In the genomic region with DNA sequence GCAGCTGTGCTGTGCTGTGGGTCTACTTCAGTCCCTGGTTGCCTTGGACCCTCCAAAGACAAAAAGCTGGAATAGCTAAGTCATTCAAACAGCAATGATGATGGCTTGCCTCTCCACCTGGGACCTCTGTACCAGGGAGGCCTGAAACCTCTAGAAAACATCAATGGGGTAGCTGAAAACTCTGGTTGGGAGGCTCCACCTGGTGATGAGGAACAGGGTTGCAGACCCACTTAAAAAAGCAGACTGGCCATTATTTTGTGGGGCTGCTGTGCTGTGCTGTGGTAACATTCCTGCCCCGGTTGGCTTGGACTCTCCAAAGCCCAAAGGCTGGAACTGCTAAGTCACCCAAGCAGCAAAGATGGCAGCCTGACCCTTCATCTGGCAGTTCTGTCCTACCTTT, we compare ENCODE assay signal across 1 cellular context.
TF ChIP-seq lines count a peak whose summit lies in the region.

No MANE protein-coding gene starts in this region.

TF ChIP-seq in GM23338, 12 proteins besides CTCF, POLR2A, EP300 and RAD21 (continued from another document):
- TF ChIP-seq, protein P1, sequence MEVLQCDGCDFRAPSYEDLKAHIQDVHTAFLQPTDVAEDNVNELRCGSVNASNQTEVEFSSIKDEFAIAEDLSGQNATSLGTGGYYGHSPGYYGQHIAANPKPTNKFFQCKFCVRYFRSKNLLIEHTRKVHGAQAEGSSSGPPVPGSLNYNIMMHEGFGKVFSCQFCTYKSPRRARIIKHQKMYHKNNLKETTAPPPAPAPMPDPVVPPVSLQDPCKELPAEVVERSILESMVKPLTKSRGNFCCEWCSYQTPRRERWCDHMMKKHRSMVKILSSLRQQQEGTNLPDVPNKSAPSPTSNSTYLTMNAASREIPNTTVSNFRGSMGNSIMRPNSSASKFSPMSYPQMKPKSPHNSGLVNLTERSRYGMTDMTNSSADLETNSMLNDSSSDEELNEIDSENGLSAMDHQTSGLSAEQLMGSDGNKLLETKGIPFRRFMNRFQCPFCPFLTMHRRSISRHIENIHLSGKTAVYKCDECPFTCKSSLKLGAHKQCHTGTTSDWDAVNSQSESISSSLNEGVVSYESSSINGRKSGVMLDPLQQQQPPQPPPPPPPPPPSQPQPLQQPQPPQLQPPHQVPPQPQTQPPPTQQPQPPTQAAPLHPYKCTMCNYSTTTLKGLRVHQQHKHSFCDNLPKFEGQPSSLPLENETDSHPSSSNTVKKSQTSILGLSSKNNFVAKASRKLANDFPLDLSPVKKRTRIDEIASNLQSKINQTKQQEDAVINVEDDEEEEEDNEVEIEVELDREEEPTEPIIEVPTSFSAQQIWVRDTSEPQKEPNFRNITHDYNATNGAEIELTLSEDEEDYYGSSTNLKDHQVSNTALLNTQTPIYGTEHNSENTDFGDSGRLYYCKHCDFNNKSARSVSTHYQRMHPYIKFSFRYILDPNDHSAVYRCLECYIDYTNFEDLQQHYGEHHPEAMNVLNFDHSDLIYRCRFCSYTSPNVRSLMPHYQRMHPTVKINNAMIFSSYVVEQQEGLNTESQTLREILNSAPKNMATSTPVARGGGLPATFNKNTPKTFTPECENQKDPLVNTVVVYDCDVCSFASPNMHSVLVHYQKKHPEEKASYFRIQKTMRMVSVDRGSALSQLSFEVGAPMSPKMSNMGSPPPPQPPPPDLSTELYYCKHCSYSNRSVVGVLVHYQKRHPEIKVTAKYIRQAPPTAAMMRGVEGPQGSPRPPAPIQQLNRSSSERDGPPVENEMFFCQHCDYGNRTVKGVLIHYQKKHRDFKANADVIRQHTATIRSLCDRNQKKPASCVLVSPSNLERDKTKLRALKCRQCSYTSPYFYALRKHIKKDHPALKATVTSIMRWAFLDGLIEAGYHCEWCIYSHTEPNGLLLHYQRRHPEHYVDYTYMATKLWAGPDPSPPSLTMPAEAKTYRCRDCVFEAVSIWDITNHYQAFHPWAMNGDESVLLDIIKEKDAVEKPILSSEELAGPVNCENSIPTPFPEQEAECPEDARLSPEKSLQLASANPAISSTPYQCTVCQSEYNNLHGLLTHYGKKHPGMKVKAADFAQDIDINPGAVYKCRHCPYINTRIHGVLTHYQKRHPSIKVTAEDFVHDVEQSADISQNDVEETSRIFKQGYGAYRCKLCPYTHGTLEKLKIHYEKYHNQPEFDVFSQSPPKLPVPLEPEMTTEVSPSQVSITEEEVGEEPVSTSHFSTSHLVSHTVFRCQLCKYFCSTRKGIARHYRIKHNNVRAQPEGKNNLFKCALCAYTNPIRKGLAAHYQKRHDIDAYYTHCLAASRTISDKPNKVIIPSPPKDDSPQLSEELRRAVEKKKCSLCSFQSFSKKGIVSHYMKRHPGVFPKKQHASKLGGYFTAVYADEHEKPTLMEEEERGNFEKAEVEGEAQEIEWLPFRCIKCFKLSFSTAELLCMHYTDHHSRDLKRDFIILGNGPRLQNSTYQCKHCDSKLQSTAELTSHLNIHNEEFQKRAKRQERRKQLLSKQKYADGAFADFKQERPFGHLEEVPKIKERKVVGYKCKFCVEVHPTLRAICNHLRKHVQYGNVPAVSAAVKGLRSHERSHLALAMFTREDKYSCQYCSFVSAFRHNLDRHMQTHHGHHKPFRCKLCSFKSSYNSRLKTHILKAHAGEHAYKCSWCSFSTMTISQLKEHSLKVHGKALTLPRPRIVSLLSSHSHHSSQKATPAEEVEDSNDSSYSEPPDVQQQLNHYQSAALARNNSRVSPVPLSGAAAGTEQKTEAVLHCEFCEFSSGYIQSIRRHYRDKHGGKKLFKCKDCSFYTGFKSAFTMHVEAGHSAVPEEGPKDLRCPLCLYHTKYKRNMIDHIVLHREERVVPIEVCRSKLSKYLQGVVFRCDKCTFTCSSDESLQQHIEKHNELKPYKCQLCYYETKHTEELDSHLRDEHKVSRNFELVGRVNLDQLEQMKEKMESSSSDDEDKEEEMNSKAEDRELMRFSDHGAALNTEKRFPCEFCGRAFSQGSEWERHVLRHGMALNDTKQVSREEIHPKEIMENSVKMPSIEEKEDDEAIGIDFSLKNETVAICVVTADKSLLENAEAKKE (CRISPR knock-in tag; IDR thresholded peaks at IDR 0.05) = no peak
- TF ChIP-seq EZH2 (IDR thresholded peaks at IDR 0.05; ENCODE audit: low read depth, unreplicated experiment) (no peak), JUNB (IDR thresholded peaks at IDR 0.05; ENCODE audit: unreplicated experiment) (no peak), POLR2AphosphoS5 (IDR thresholded peaks at IDR 0.05; ENCODE audit: low read depth) (no peak), EZH2phosphoT487 (IDR thresholded peaks at IDR 0.05; ENCODE audit: unreplicated experiment) (no peak), ZNF331 (CRISPR knock-in tag; IDR thresholded peaks at IDR 0.05; ENCODE audit: low read depth) (no peak), STAT1 (IDR thresholded peaks at IDR 0.05; ENCODE audit: unreplicated experiment) (no peak)
- TF ChIP-seq, protein P2, sequence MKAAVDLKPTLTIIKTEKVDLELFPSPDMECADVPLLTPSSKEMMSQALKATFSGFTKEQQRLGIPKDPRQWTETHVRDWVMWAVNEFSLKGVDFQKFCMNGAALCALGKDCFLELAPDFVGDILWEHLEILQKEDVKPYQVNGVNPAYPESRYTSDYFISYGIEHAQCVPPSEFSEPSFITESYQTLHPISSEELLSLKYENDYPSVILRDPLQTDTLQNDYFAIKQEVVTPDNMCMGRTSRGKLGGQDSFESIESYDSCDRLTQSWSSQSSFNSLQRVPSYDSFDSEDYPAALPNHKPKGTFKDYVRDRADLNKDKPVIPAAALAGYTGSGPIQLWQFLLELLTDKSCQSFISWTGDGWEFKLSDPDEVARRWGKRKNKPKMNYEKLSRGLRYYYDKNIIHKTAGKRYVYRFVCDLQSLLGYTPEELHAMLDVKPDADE (IDR thresholded peaks at IDR 0.05) = no peak
